ENCODE assay signal across 13 cellular contexts in the genomic region with DNA sequence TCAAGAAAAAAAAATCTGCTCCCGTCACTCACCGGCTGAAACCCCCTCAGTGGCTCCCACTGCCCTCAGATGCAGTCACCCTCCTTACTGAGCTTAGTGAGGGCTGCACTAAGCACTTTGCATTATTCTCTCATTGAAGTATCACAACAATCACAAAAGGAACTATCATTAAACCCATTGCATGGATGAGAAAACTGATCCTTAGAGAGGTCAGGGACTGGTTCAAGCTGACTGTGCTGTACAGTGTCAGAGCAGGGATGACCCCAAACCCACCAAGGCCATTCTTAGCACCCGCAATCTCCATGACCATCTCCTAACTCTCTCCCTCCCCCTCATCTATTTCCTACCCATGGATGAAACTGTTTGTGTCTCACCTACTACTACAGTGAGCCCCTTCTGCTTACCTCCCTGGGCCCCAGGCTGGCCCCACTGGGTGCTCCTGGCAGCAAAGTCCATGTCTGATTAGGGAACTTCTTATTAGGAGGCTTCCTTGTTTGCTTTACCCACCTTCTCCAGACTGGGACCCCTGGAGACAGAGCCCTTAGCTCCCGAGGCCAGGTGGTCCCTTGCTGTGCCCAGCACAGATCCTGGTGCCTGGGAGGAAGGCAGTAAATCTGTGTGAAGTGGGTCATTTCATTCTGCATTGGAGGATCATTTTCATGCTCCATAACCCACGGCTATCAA.
DNase-seq lines count a peak whose midpoint lies in the region; ATAC-seq lines count a peak whose summit lies in the region.
"Had no signal": no experiment of that assay in that cellular context is flagged by ENCODE, and none has a peak within 500 bp of the region (broad histone marks: within the 10 kb centered on the region; RNA-seq: fewer than 3 reads in every experiment).

No MANE protein-coding gene starts in this region.

- no peaks in the 10 kb centered on the region for H3K27me3 Mint-ChIP-seq in T-helper 17 cell
- peaks cover 21 to 47% of the 10 kb centered on the region in 2 donors for H3K27me3 Mint-ChIP-seq in stimulated activated naive B cell treated with anti-CD40 and anti-IgM and Interleukin-4, amounts not matched to agents 10 μg/mL and 1 μg/mL and 100 μg/mL, for 72 hours

- ATAC-seq in T-helper 17 cell (no peak), left lobe of liver (no peak)
- no peak for ATAC-seq in stimulated activated naive B cell treated with anti-CD40 and anti-IgM and Interleukin-4, amounts not matched to agents 10 μg/mL and 1 μg/mL and 100 μg/mL, for 72 hours (replicated peaks)

- H3K36me3 Mint-ChIP-seq in T-helper 17 cell (ENCODE audit: low read depth) = no peaks in the 10 kb centered on the region
- H3K36me3 Mint-ChIP-seq in stimulated activated naive B cell treated with anti-CD40 and anti-IgM and Interleukin-4, amounts not matched to agents 10 μg/mL and 1 μg/mL and 100 μg/mL, for 72 hours = peaks cover 4 to 9% of the 10 kb centered on the region in 2 donors

- no peaks in the 10 kb centered on the region for H3K9me3 ChIP-seq in T-helper 17 cell (ENCODE audit: control insufficient read depth, low read length, poor library complexity, severe bottlenecking)

- peak overlapping the region; percentile 98 for H3K27ac Mint-ChIP-seq in T-helper 17 cell
- peak overlapping the region; percentile 100 for H3K27ac Mint-ChIP-seq in stimulated activated naive B cell treated with anti-CD40 and anti-IgM and Interleukin-4, amounts not matched to agents 10 μg/mL and 1 μg/mL and 100 μg/mL, for 72 hours

- peak; percentile 56 for DNase-seq in activated CD8-positive, alpha-beta memory T cell treated with anti-CD3 and anti-CD28 coated beads, Interleukin-2, amount 50 U/mL, for 48 hours
- DNase-seq in activated CD8-positive, alpha-beta memory T cell treated with anti-CD3 and anti-CD28 coated beads for 24 hours = no peak
- DNase-seq in T-helper 17 cell (no peak), left lobe of liver (ENCODE audit: low spot score) (peak; percentile 38), dermis blood vessel endothelial cell (no peak), NK-92 (lab: John Stamatoyannopoulos, UW; ENCODE audit: unreplicated experiment) (no peak)
- no peak for DNase-seq in stimulated activated naive B cell treated with anti-CD40 and anti-IgM and Interleukin-4, amounts not matched to agents 10 μg/mL and 1 μg/mL and 100 μg/mL, for 72 hours
- DNase-seq in stimulated activated CD4-positive, alpha-beta T cell treated with anti-CD3 and anti-CD28 coated beads, Interleukin-15, amount 100 ng/mL, for 24 hours = no peak
- DNase-seq: GDM1, GM23248, NCI-H1694, PC-9, small intestine had no signal

- H3K4me3 Mint-ChIP-seq in T-helper 17 cell = peak overlapping the region; percentile 86
- H3K4me3 Mint-ChIP-seq in stimulated activated naive B cell treated with anti-CD40 and anti-IgM and Interleukin-4, amounts not matched to agents 10 μg/mL and 1 μg/mL and 100 μg/mL, for 72 hours = peak overlapping the region; percentile 63 to 65

- H3K9me3 Mint-ChIP-seq in stimulated activated naive B cell treated with anti-CD40 and anti-IgM and Interleukin-4, amounts not matched to agents 10 μg/mL and 1 μg/mL and 100 μg/mL, for 72 hours = peaks cover 0 to 2% of the 10 kb centered on the region in 2 donors

- peaks cover 71% of the 10 kb centered on the region for H3K4me1 Mint-ChIP-seq in T-helper 17 cell
- H3K4me1 Mint-ChIP-seq in stimulated activated naive B cell treated with anti-CD40 and anti-IgM and Interleukin-4, amounts not matched to agents 10 μg/mL and 1 μg/mL and 100 μg/mL, for 72 hours = peaks cover 72 to 98% of the 10 kb centered on the region in 2 donors

Comparison
In these comparisons a context has a peak if more than half of its experiments do, and no peak if none do; other contexts are left out.
1. DNase-seq: peak in activated CD8-positive, alpha-beta memory T cell treated with anti-CD3 and anti-CD28 coated beads, Interleukin-2, amount 50 U/mL, for 48 hours (single experiment) and left lobe of liver (single experiment); none in activated CD8-positive, alpha-beta memory T cell treated with anti-CD3 and anti-CD28 coated beads for 24 hours (single experiment), T-helper 17 cell (0 of 3), stimulated activated naive B cell treated with anti-CD40 and anti-IgM and Interleukin-4, amounts not matched to agents 10 μg/mL and 1 μg/mL and 100 μg/mL, for 72 hours (single experiment), dermis blood vessel endothelial cell (single experiment), NK-92 (single experiment) and stimulated activated CD4-positive, alpha-beta T cell treated with anti-CD3 and anti-CD28 coated beads, Interleukin-15, amount 100 ng/mL, for 24 hours (single experiment).